In genomic region chr3:41241159-41241558, GRCh38 we compare ENCODE assay signal across 28 cellular contexts.
"Had no signal": no experiment of that assay in that cellular context is flagged by ENCODE, and none has a peak within 500 bp of the region (broad histone marks: within the 10 kb centered on the region; RNA-seq: fewer than 3 reads in every experiment).

No MANE protein-coding gene starts in this region.

- H3K27ac ChIP-seq: SK-N-MC, spleen, testis, transverse colon, VCaP had no signal

- H3K4me1 Mint-ChIP-seq: activated naive CD8-positive, alpha-beta T cell treated with anti-CD3 and anti-CD28 coated beads, Interleukin-2, amount 10 ng/mL, durations not matched to agents 7 days and 5 days had no signal

- H3K4me3 Mint-ChIP-seq: activated naive CD4-positive, alpha-beta T cell treated with anti-CD3 and anti-CD28 coated beads for 36 hours; activated naive CD8-positive, alpha-beta T cell treated with anti-CD3 and anti-CD28 coated beads, Interleukin-2, amount 10 ng/mL, durations not matched to agents 7 days and 5 days; immature natural killer cell had no signal

- H3K27me3 Mint-ChIP-seq: activated naive CD8-positive, alpha-beta T cell treated with anti-CD3 and anti-CD28 coated beads, Interleukin-2, amount 10 ng/mL, durations not matched to agents 7 days and 5 days; naive thymus-derived CD8-positive, alpha-beta T cell had no signal

- H3K27ac Mint-ChIP-seq: activated naive CD4-positive, alpha-beta T cell treated with anti-CD3 and anti-CD28 coated beads for 36 hours; activated naive CD8-positive, alpha-beta T cell treated with anti-CD3 and anti-CD28 coated beads, Interleukin-2, amount 10 ng/mL, durations not matched to agents 7 days and 5 days had no signal

- H3K27me3 ChIP-seq: spleen, testis, transverse colon had no signal

- H3K4me3 ChIP-seq: SK-N-MC, spleen, testis, transverse colon had no signal

- H3K9me3 ChIP-seq: spleen, testis, transverse colon had no signal

- FAIRE-seq: colon, endometrium, kidney, TTC549, urothelium cell line had no signal

- H3K9me3 Mint-ChIP-seq: activated naive CD4-positive, alpha-beta T cell treated with anti-CD3 and anti-CD28 coated beads for 36 hours; activated naive CD8-positive, alpha-beta T cell treated with anti-CD3 and anti-CD28 coated beads, Interleukin-2, amount 10 ng/mL, durations not matched to agents 7 days and 5 days; immature natural killer cell; naive thymus-derived CD8-positive, alpha-beta T cell had no signal

- DNase-seq: activated CD4-positive, alpha-beta T cell treated with anti-CD3 and anti-CD28 coated beads for 4 hours; activated CD4-positive, alpha-beta T cell treated with anti-CD3 and anti-CD28 coated beads, Interleukin-2, amount 50 U/mL, for 4 hours; activated effector memory CD4-positive, alpha-beta T cell treated with Interleukin-2 at 50 U/mL for 16 hours; activated naive CD4-positive, alpha-beta T cell treated with anti-CD3 and anti-CD28 coated beads for 36 hours; activated naive CD8-positive, alpha-beta T cell treated with anti-CD3 and anti-CD28 coated beads, Interleukin-2, amount 10 ng/mL, durations not matched to agents 7 days and 5 days; activated T-cell treated with anti-CD3 and anti-CD28 coated beads, Interleukin-2, amount 50 U/mL, for 48 hours; amygdala; dermis blood vessel endothelial cell; effector CD4-positive, alpha-beta T cell; erythroblast; head of caudate nucleus; hypothalamus; immature natural killer cell; kidney; left colon; naive thymus-derived CD8-positive, alpha-beta T cell; right cardiac atrium; spleen; stimulated activated naive CD8-positive, alpha-beta T cell treated with anti-CD3 and anti-CD28 coated beads, Interleukin-15, Interleukin-2, amounts not matched to agents 100 U/mL and 50 U/mL, for 24 hours; T-helper 9 cell; testis; transverse colon had no signal

- H3K4me1 ChIP-seq: spleen, testis, transverse colon had no signal
